ENCODE assay signal across 13 cellular contexts in the genomic region with DNA sequence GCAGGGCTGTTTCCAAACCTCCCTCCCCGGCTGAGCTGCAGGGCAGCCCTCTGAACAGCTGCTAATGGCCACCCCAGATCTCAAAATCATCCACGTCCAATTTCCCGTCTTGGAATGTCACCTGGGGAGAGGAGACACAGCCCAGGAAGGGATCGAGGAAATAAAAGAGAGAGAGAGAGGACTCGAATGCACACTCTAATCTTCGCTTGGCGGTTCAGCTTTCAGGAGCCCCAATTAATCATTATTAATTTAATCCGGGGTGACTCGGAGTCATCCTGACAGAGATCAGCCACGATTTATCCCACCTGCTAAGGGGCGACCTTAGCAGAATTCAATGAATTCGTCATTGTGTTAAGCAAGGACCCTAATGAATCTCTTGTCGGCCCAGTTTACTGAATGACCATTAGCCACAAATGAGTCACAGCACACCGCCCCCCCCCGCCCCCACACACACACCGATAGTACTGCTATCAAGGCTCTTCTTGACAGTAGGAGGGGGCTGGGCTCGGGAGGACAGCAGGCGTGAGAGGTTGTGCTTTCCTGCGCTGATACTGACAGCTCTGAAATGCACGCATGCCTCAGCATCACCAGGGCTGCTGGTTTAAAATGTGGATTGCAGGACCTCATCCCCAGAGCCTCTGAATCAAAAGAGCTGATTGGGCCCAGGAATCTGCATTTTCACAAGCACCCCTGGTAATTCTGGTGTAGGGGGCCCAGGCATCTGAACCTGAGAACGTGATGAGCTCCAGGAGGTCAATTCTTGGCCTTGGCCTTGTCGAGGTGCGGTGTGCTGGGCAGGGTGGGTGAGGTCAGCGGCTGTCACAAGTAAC.
DNase-seq lines count a peak whose midpoint lies in the region; FAIRE-seq and TF ChIP-seq lines count a peak whose summit lies in the region.
"Had no signal": no experiment of that assay in that cellular context is flagged by ENCODE, and none has a peak within 500 bp of the region (broad histone marks: within the 10 kb centered on the region; RNA-seq: fewer than 3 reads in every experiment).

No MANE protein-coding gene starts in this region.

- H3K9me3 Mint-ChIP-seq in glutamatergic neuron (ENCODE audit: unreplicated experiment), result peaks cover 14% of the 10 kb centered on the region
- no peaks in the 10 kb centered on the region for H3K9me3 Mint-ChIP-seq in CD4-positive, alpha-beta memory T cell

- H3K36me3 Mint-ChIP-seq in glutamatergic neuron (ENCODE audit: unreplicated experiment), result no peaks in the 10 kb centered on the region
- no peaks in the 10 kb centered on the region for H3K36me3 Mint-ChIP-seq in CD4-positive, alpha-beta memory T cell

- POLR2A ChIA-PET in CD4-positive, alpha-beta memory T cell (lab: Charles Lee; ENCODE audit: partially characterized antibody), result no interaction called here

- H3K4me1 Mint-ChIP-seq in glutamatergic neuron (ENCODE audit: low read depth, unreplicated experiment), result peaks cover 41% of the 10 kb centered on the region
- H3K4me1 Mint-ChIP-seq in CD4-positive, alpha-beta memory T cell, result peaks cover 4 to 25% (median 8%) of the 10 kb centered on the region in 4 donors

- peaks cover 27 to 42% of the 10 kb centered on the region in 2 donors for H3K4me1 ChIP-seq in thyroid gland
- H3K4me1 ChIP-seq in CD4-positive, alpha-beta memory T cell (ENCODE audit: insufficient read depth, low read length), result peaks cover 24% of the 10 kb centered on the region

- H3K27me3 Mint-ChIP-seq in glutamatergic neuron (ENCODE audit: unreplicated experiment), result peaks cover 16% of the 10 kb centered on the region
- H3K27me3 Mint-ChIP-seq in CD4-positive, alpha-beta memory T cell, result peaks cover 0 to 11% of the 10 kb centered on the region in 2 donors

- TF ChIP-seq CTCF in glutamatergic neuron (IDR thresholded peaks at IDR 0.05; ENCODE audit: partially characterized antibody, unreplicated experiment) (no peak), thyroid gland (IDR thresholded peaks at IDR 0.05) (no peak)

- no peaks in the 10 kb centered on the region for H3K27me3 ChIP-seq in thyroid gland
- no peaks in the 10 kb centered on the region for H3K27me3 ChIP-seq in CD4-positive, alpha-beta memory T cell (ENCODE audit: insufficient read depth, low read length)
- H3K27me3 ChIP-seq: ascending aorta had no signal

- peak overlapping the region in 2 of 3 donors; percentile 65 to 67 for H3K27ac ChIP-seq in thyroid gland
- H3K27ac ChIP-seq in CD4-positive, alpha-beta memory T cell (ENCODE audit: low read depth, low read length), result no peak overlapping the region
- H3K27ac ChIP-seq: ascending aorta had no signal

- in situ Hi-C loops in G401 (cut with HindIII; ENCODE audit: low sequenced_read_pairs), result no loop called here

- CTCF ChIA-PET in CD4-positive, alpha-beta memory T cell (lab: Charles Lee; ENCODE audit: partially characterized antibody), result interaction anchor here (1.2 to 1.7 kb wide), 3 partner anchors 27 to 32 kb away, joined by 3 to 4 read pairs (median 4); no protein-coding TSS in a partner anchor

- peak overlapping the region; percentile 57 for H3K4me3 Mint-ChIP-seq in glutamatergic neuron (ENCODE audit: unreplicated experiment)
- H3K4me3 Mint-ChIP-seq in CD4-positive, alpha-beta memory T cell, result no peak overlapping the region

- no peaks in the 10 kb centered on the region for H3K9me3 ChIP-seq in thyroid gland
- H3K9me3 ChIP-seq in CD4-positive, alpha-beta memory T cell (ENCODE audit: control insufficient read depth in 1 of 2, low read length in 2 of 2), result no peaks in the 10 kb centered on the region
- H3K9me3 ChIP-seq: ascending aorta had no signal

- WGBS in thyroid gland, 2 donors, result 86 to 87% methylated on average over 19 to 24 of the region's 24 CpGs

- intact Hi-C loops in thyroid gland (cut with DNase I), result no loop called here
- intact Hi-C loops in CD4-positive, alpha-beta memory T cell (cut with micrococcal nuclease), result no loop called here

- H3K4me3 ChIP-seq in thyroid gland (replicated peaks in 1 of 3), result no peak overlapping the region
- no peak overlapping the region for H3K4me3 ChIP-seq in CD4-positive, alpha-beta memory T cell (ENCODE audit: low read length in 2 of 2)

- DNase-seq in HCEC 1CT, result peak; percentile 69
- peak; percentile 20 for DNase-seq in RCC 7860 (ENCODE audit: low spot score)
- no peak for DNase-seq in glutamatergic neuron
- DNase-seq in thyroid gland, result no peak
- no peak for DNase-seq in activated effector memory CD4-positive, alpha-beta T cell treated with Interleukin-2 at 50 U/mL for 16 hours
- no peak for DNase-seq in CD4-positive, alpha-beta memory T cell
- DNase-seq in G401 (ENCODE audit: low spot score), result no peak
- DNase-seq: activated T-cell treated with anti-CD3 and anti-CD28 coated beads for 4 hours, DND-41, NCI-H1694 treated with DMSO at 0.1 percent for 48 hours had no signal

- H3K27ac Mint-ChIP-seq in glutamatergic neuron (ENCODE audit: unreplicated experiment), result peak overlapping the region; percentile 83
- H3K27ac Mint-ChIP-seq in CD4-positive, alpha-beta memory T cell, result peak overlapping the region in 1 of 7 donors; percentile 47

- no peaks in the 10 kb centered on the region for H3K36me3 ChIP-seq in thyroid gland
- no peaks in the 10 kb centered on the region for H3K36me3 ChIP-seq in CD4-positive, alpha-beta memory T cell (ENCODE audit: insufficient read depth, low read length)
- H3K36me3 ChIP-seq: ascending aorta had no signal

- no peak for FAIRE-seq in RCC 7860 (lab: Jason Lieb, UNC)
- FAIRE-seq: endothelial cell of umbilical vein, TTC549 had no signal

- no peak for TF ChIP-seq POLR2A in thyroid gland (IDR thresholded peaks at IDR 0.05)

Comparison
In these comparisons a context has a peak if more than half of its experiments do, and no peak if none do; other contexts are left out.
1. DNase-seq: peak in HCEC 1CT (single experiment) and RCC 7860 (single experiment); none in glutamatergic neuron (single experiment), thyroid gland (0 of 2), activated effector memory CD4-positive, alpha-beta T cell treated with Interleukin-2 at 50 U/mL for 16 hours (single experiment), CD4-positive, alpha-beta memory T cell (0 of 5) and G401 (single experiment).